In the genomic region with DNA sequence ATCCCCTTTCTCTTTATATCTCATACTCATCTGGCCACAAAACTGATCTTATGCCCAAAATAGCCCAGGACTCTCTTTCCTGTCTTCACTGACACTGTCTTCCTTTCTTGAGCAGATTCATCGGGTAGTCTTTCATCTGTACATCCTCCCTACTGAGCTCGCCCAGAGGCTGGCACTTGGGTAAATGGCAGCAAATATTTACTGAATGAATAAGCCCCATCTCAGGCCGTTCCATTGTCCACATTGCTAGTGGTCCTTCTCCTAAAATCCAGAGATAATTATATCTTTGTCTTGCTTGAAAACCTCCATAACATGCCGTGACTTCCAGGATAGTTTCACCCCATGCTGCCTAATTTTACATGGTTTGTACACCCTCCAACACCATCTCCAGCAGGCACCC, we compare ENCODE assay signal across 17 cellular contexts.
"Had no signal": no experiment of that assay in that cellular context is flagged by ENCODE, and none has a peak within 500 bp of the region (broad histone marks: within the 10 kb centered on the region; RNA-seq: fewer than 3 reads in every experiment).

No MANE protein-coding gene starts in this region.

- H3K4me3 ChIP-seq: adrenal gland, gastroesophageal sphincter, heart right ventricle, left ventricle myocardium inferior, spleen had no signal

- H3K36me3 ChIP-seq: adrenal gland, gastroesophageal sphincter, heart right ventricle, left ventricle myocardium inferior, spleen, WERI-Rb-1 had no signal

- DNase-seq: activated CD4-positive, alpha-beta T cell treated with anti-CD3 and anti-CD28 coated beads for 1 hour; activated CD4-positive, alpha-beta T cell treated with anti-CD3 and anti-CD28 coated beads, Interleukin-2, amount 50 U/mL, for 4 hours; activated effector memory CD4-positive, alpha-beta T cell treated with anti-CD3 and anti-CD28 coated beads, Interleukin-2, amount 50 U/mL, for 16 hours; activated T-cell treated with anti-CD3 and anti-CD28 coated beads, Interleukin-2, amount 50 U/mL, for 72 hours; effector CD8-positive, alpha-beta T cell; heart right ventricle; kidney glomerular epithelial cell; left ventricle myocardium inferior; nephron progenitor cell; nucleus accumbens; spleen; stimulated activated CD4-positive, alpha-beta T cell treated with anti-CD3 and anti-CD28 coated beads, Interleukin-4, amount 100 ng/mL, for 4 hours; WERI-Rb-1 had no signal

- H3K9me3 ChIP-seq: adrenal gland had no signal

- H3K27ac ChIP-seq: adrenal gland, gastroesophageal sphincter, heart right ventricle, left ventricle myocardium inferior, spleen, WERI-Rb-1 had no signal

- H3K4me1 ChIP-seq: adrenal gland, left ventricle myocardium inferior, spleen had no signal

- ATAC-seq: activated T-cell treated with anti-CD3 and anti-CD28 coated beads, Interleukin-2, amount 50 U/mL, for 72 hours; esophagus mucosa; gastroesophageal sphincter; heart right ventricle; stimulated activated memory B cell treated with anti-CD40 and anti-IgM and Interleukin-4, amounts not matched to agents 10 μg/mL and 1 μg/mL and 100 μg/mL, for 72 hours had no signal
